In the genomic region with DNA sequence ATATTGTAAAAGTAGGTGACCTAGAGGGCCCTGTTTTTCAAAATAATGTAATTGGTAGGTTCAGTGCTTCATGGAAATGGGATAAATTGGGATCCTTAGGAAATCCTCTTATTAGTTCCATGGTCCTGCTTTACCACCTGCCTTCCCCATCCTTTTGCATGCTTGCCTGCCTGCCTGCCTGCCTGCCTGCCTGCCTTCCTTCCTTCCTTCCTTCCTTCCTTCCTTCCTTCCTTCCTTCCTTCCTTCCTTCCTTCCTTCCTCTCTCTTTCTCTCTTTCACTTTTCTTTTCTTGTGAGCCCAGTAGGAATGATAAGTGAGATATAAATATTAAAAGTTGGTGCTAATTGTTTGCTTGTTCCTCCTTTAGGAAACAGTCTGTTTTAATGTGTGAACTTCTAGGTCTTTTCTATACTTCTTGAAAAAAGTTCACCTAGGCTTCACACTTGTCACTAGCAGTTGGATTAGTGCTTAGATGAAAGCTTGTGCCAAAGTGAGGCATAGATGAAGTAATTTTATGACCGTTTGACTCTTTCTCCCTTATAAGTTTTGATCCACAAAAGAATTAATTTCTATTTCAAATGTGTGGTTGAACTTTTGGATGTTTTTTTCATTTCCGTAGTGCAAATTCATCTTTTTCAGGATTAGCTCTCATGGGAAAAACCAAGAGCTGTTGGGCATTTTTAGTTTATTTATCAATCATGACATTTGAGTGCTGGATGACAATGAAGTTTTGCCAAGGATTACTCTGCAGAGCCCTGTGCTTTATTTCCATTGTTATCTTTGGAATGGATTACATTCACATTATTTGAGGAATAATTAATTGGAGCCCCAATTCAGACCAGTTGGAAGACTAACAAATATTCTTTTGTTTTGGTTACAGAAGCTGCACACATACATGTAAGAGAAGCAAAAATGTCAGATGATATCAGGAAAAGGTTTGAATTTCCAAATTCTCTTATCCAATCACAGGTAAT, we compare ENCODE assay signal across 25 cellular contexts.
"Had no signal": no experiment of that assay in that cellular context is flagged by ENCODE, and none has a peak within 500 bp of the region (broad histone marks: within the 10 kb centered on the region; RNA-seq: fewer than 3 reads in every experiment).

No MANE protein-coding gene starts in this region.

- H3K4me3 Mint-ChIP-seq: T-helper 17 cell, WTC11 had no signal

- H3K27me3 ChIP-seq: brain microvascular endothelial cell, cardiac muscle cell, SJCRH30 had no signal

- H3K4me1 ChIP-seq: SJCRH30 had no signal

- DNase-seq: activated CD4-positive, alpha-beta T cell treated with anti-CD3 and anti-CD28 coated beads for 48 hours; activated CD4-positive, alpha-beta T cell treated with anti-CD3 and anti-CD28 coated beads, Interleukin-2, amount 50 U/mL, for 4 hours; activated CD4-positive, CD25-positive, alpha-beta regulatory T cell treated with anti-CD3 and anti-CD28 coated beads, Interleukin-2, amount 50 U/mL, for 72 hours; activated CD8-positive, alpha-beta memory T cell treated with anti-CD3 and anti-CD28 coated beads for 24 hours; activated T-cell treated with anti-CD3 and anti-CD28 coated beads, Interleukin-2, amount 50 U/mL, for 48 hours; brain microvascular endothelial cell; KG1; NCI-H1092; NCI-H1417; NCI-H2029; NCI-H2107; NCI-H2171 treated with DMSO at 0.1 percent for 48 hours; NCI-H226; NCI-H526 treated with DMSO at 0.1 percent for 48 hours; NK-92 treated with Interleukin-12 subunit alpha and Interleukin-12 subunit beta, amount 100 ng/mL, for 24 hours; OCI-M1; Right ventricle myocardium superior; RPMI8226; SJCRH30; T-helper 17 cell; T-helper 9 cell had no signal

- H3K4me3 ChIP-seq: cardiac muscle cell, SJCRH30 had no signal

- H3K9me3 ChIP-seq: SJCRH30 had no signal

- H3K27me3 Mint-ChIP-seq: T-helper 17 cell had no signal

- H3K27ac Mint-ChIP-seq: activated naive CD4-positive, alpha-beta T cell treated with anti-CD3 and anti-CD28 coated beads, Interleukin-2, amount 50 U/mL, for 72 hours; T-helper 17 cell had no signal

- H3K27ac ChIP-seq: brain microvascular endothelial cell, cardiac muscle cell, SJCRH30 had no signal

- H3K36me3 Mint-ChIP-seq: activated naive CD4-positive, alpha-beta T cell treated with anti-CD3 and anti-CD28 coated beads, Interleukin-2, amount 50 U/mL, for 72 hours had no signal

- H3K36me3 ChIP-seq: brain microvascular endothelial cell, SJCRH30 had no signal

- H3K9me3 Mint-ChIP-seq: activated naive CD4-positive, alpha-beta T cell treated with anti-CD3 and anti-CD28 coated beads, Interleukin-2, amount 50 U/mL, for 72 hours; WTC11 had no signal

- ATAC-seq: activated naive CD4-positive, alpha-beta T cell treated with anti-CD3 and anti-CD28 coated beads, Interleukin-2, amount 50 U/mL, for 72 hours; Panc1; T-helper 17 cell; WTC11 had no signal
